ENCODE assay signal across 9 cellular contexts in genomic region chr14:51865953-51866747, GRCh38. TPM values are rescaled to one million over a fixed set of nuclear protein-coding genes. Genes with fewer than 3 reads are reported as not detected.
DNase-seq lines count a peak whose midpoint lies in the region; ATAC-seq and TF ChIP-seq lines count a peak whose summit lies in the region.
"Had no signal": no experiment of that assay in that cellular context is flagged by ENCODE, and none has a peak within 500 bp of the region (broad histone marks: within the 10 kb centered on the region; RNA-seq: fewer than 3 reads in every experiment).

No MANE protein-coding gene starts in this region.

- in situ Hi-C loops in gastrocnemius medialis (cut with MboI; ENCODE audit: low sequenced_read_pairs in 4 of 4): no loop called here

- H3K4me3 Mint-ChIP-seq in Caco-2 (ENCODE audit: unreplicated experiment): no peak overlapping the region
- no peak overlapping the region for H3K4me3 Mint-ChIP-seq in endodermal cell

- H3K27ac Mint-ChIP-seq in Caco-2 (ENCODE audit: unreplicated experiment) (no peak overlapping the region), endodermal cell (no peak overlapping the region)

- POLR2A ChIA-PET in Caco-2 (lab: Charles Lee): interaction anchor here (0.6 kb wide), 1 partner anchor 285 kb away, joined by 4 read pairs; no protein-coding TSS in a partner anchor

- H3K36me3 Mint-ChIP-seq in Caco-2 (ENCODE audit: insufficient read depth, unreplicated experiment) (no peaks in the 10 kb centered on the region), endodermal cell (ENCODE audit: low read depth) (no peaks in the 10 kb centered on the region)

- H3K4me3 ChIP-seq in Caco-2 (ENCODE audit: low read depth, low read length): no peak overlapping the region
- no peak overlapping the region for H3K4me3 ChIP-seq in endodermal cell (ENCODE audit: low read length)
- no peak overlapping the region for H3K4me3 ChIP-seq in gastrocnemius medialis

- H3K27me3 Mint-ChIP-seq in Caco-2 (ENCODE audit: insufficient read depth, unreplicated experiment) (no peaks in the 10 kb centered on the region), endodermal cell (ENCODE audit: insufficient read depth) (peaks cover 15% of the 10 kb centered on the region)

- no peak overlapping the region for H3K9ac ChIP-seq in endodermal cell (ENCODE audit: extremely low read depth, low read length, poor library complexity, severe bottlenecking)

- H3K36me3 ChIP-seq in Caco-2 (ENCODE audit: control insufficient read depth, insufficient read depth, low read length): no peaks in the 10 kb centered on the region
- no peaks in the 10 kb centered on the region for H3K36me3 ChIP-seq in endodermal cell (ENCODE audit: control insufficient read depth, insufficient read depth, low read length)
- H3K36me3 ChIP-seq in gastrocnemius medialis: no peaks in the 10 kb centered on the region

- H3K4me1 ChIP-seq in Caco-2: peaks cover 37% of the 10 kb centered on the region
- H3K4me1 ChIP-seq in endodermal cell (ENCODE audit: control insufficient read depth, insufficient read depth, low read length): peaks cover 7% of the 10 kb centered on the region
- peaks cover 0 to under 1% of the 10 kb centered on the region in 2 donors for H3K4me1 ChIP-seq in gastrocnemius medialis

- CTCF ChIA-PET in Caco-2 (lab: Charles Lee): interaction anchor here (0.6 to 1.1 kb wide), 4 partner anchors 38 to 214 kb away, joined by 3 to 11 read pairs (median 4); partner anchors contain the start of gene FRMD6

- intact Hi-C loops in Caco-2 (cut with micrococcal nuclease; ENCODE audit: unreplicated experiment) (loop anchor here (1.0 to 2.0 kb wide), 2 partner anchors 13 to 113 kb away; no protein-coding TSS in a partner anchor), gastrocnemius medialis (cut with DNase I; ENCODE audit: low total_unique reads) (no loop called here)

- BruUV-seq in Caco-2 (replicated peaks; lab: Mats Ljungman, UMichigan): no TSS peak

- H3K4me1 Mint-ChIP-seq in Caco-2 (ENCODE audit: low read depth, unreplicated experiment): peaks cover 10% of the 10 kb centered on the region
- H3K4me1 Mint-ChIP-seq in endodermal cell: peaks cover 33% of the 10 kb centered on the region

- TF ChIP-seq CTCF in Caco-2 (IDR thresholded peaks at IDR 0.05; ENCODE audit: insufficient read depth in 1 of 2, low read depth in 1 of 2, low read length in 1 of 2, severe bottlenecking in 1 of 2, unreplicated experiment in 1 of 2): no peak
- no peak for TF ChIP-seq CTCF in endodermal cell (conservative IDR thresholded peaks at IDR 0.05)
- TF ChIP-seq CTCF in gastrocnemius medialis (IDR thresholded peaks at IDR 0.05 in 4 of 5, conservative IDR thresholded peaks at IDR 0.05 in 1 of 5): no peak

- 50 to 53% methylated on average over 4 to 5 of the region's 5 CpGs for WGBS in endodermal cell (ENCODE audit: insufficient coverage in 1 of 2, insufficient read length in 1 of 2), 2 experiments

- H3K27ac ChIP-seq in endodermal cell (ENCODE audit: low read depth, low read length) (no peak overlapping the region), gastrocnemius medialis (no peak overlapping the region)

- no peak for TF ChIP-seq POLR2A in gastrocnemius medialis (IDR thresholded peaks at IDR 0.05)

- no peaks in the 10 kb centered on the region for H3K9me3 Mint-ChIP-seq in Caco-2 (ENCODE audit: unreplicated experiment)
- H3K9me3 Mint-ChIP-seq in endodermal cell: no peaks in the 10 kb centered on the region

- H3K9me3 ChIP-seq in Caco-2 (no peaks in the 10 kb centered on the region), endodermal cell (ENCODE audit: control insufficient read depth, low read length) (no peaks in the 10 kb centered on the region), gastrocnemius medialis (no peaks in the 10 kb centered on the region)

- DNase-seq in Caco-2 (peak; percentile 90 to 93), endodermal cell (peak; percentile 79), gastrocnemius medialis (no peak), DMS 273 treated with DMSO at 0.1 percent for 48 hours (lab: John Stamatoyannopoulos, UW) (no peak), superior temporal gyrus (ENCODE audit: extremely low spot score) (no peak)
- DNase-seq: hypothalamus had no signal

- peak; percentile 46 for ATAC-seq in GM19351 (IDR thresholded peaks at IDR 0.05; ENCODE audit: unreplicated experiment)
- ATAC-seq in HG03354 (IDR thresholded peaks at IDR 0.05; ENCODE audit: poor library complexity, severe bottlenecking, unreplicated experiment): peak; percentile 54
- no peak for ATAC-seq in gastrocnemius medialis
- no peak for ATAC-seq in GM18861 (IDR thresholded peaks at IDR 0.05; ENCODE audit: unreplicated experiment)

- H3K27me3 ChIP-seq in Caco-2 (replicated peaks; ENCODE audit: control insufficient read depth, insufficient read depth, low read length) (no peaks in the 10 kb centered on the region), endodermal cell (ENCODE audit: control insufficient read depth, insufficient read depth, low read length, poor library complexity, severe bottlenecking) (no peaks in the 10 kb centered on the region), gastrocnemius medialis (peaks cover 0 to 2% (median 1%) of the 10 kb centered on the region in 3 donors)

RNA-seq across cellular contexts. Expression of gene GNG2, which starts 5.7 kb away (rescaled TPM):
- 8.6 and 16.1 TPM in 2 replicates for total RNA-seq in Caco-2 (2022)
- 10 to 100 TPM; 47.9 to 51.6 TPM for total RNA-seq in endodermal cell
- polyA plus RNA-seq in endodermal cell (2013, experiment 1 of 2): 92.2 TPM
- polyA plus RNA-seq in endodermal cell (2013, experiment 2 of 2): 85.9 TPM
- 1 to 10 TPM in 3 of 4 donors, under 1 TPM in 1; 0.41 to 4.9 (median 2.2) TPM for total RNA-seq in gastrocnemius medialis

Comparison
In these comparisons a context has a peak if more than half of its experiments do, and no peak if none do; other contexts are left out.
1. DNase-seq: peak in Caco-2 (2 of 2) and endodermal cell (single experiment); none in gastrocnemius medialis (0 of 2), DMS 273 treated with DMSO at 0.1 percent for 48 hours (single experiment) and superior temporal gyrus (single experiment).
2. ATAC-seq: peak in GM19351 (single experiment) and HG03354 (single experiment); none in gastrocnemius medialis (0 of 2) and GM18861 (single experiment).